Comparison of ENCODE assay signal across 1 cellular context in genomic region chr17:47652570-47652969, GRCh38.
A peak's percentile ranks its signal among the peaks of the same experiment; 100 is the strongest.
TF ChIP-seq lines count a peak whose summit lies in the region.

No MANE protein-coding gene starts in this region.

TF ChIP-seq in HepG2, 621 proteins besides CTCF, POLR2A, EP300 and RAD21:
- TF ChIP-seq ZNF451 (CRISPR knock-in tag; IDR thresholded peaks at IDR 0.05) (no peak), CREB3 (CRISPR knock-in tag; IDR thresholded peaks at IDR 0.05) (no peak), ZGPAT (CRISPR knock-in tag; IDR thresholded peaks at IDR 0.05) (no peak), IKZF1 (IDR thresholded peaks at IDR 0.05) (no peak), ZNF136 (CRISPR knock-in tag; IDR thresholded peaks at IDR 0.05; ENCODE audit: low read depth) (no peak), MIER2 (CRISPR knock-in tag; IDR thresholded peaks at IDR 0.05) (peak; percentile 86), CBX2 (IDR thresholded peaks at IDR 0.05; ENCODE audit: low read depth, low read length) (no peak), CBX2 (CRISPR knock-in tag; IDR thresholded peaks at IDR 0.05; ENCODE audit: low read depth) (no peak), POLR2AphosphoS5 (IDR thresholded peaks at IDR 0.05; ENCODE audit: low read depth, low read length) (peak; percentile 34; the same call in 1 of the 2 replicates), MXI1 (IDR thresholded peaks at IDR 0.05; ENCODE audit: borderline replicate concordance, low read depth, low read length) (no peak), TEAD3 (CRISPR knock-in tag; optimal IDR thresholded peaks at IDR 0.05; ENCODE audit: borderline replicate concordance) (no peak), REST (IDR thresholded peaks at IDR 0.05; ENCODE audit: borderline replicate concordance in 1 of 2, low read depth in 1 of 2, low read length in 2 of 2) (peak; percentile 37 to 92)
